Comparison of ENCODE assay signal across 1 cellular context in genomic region chr1:236522937-236523703, GRCh38.
TF ChIP-seq lines count a peak whose summit lies in the region.

No MANE protein-coding gene starts in this region.

TF ChIP-seq in K562, 482 proteins besides CTCF, POLR2A, EP300 and RAD21 (continued from another document):
- TF ChIP-seq MBD1 (CRISPR knock-in tag; IDR thresholded peaks at IDR 0.05): 0 out of 2 replicates have a peak, but pooled peaks have one; percentile 62
